Comparison of ENCODE assay signal across 23 cellular contexts in genomic region chr7:2152646-2153045, GRCh38.
"Had no signal": no experiment of that assay in that cellular context is flagged by ENCODE, and none has a peak within 500 bp of the region (broad histone marks: within the 10 kb centered on the region; RNA-seq: fewer than 3 reads in every experiment).

No MANE protein-coding gene starts in this region.

- H3K9me3 Mint-ChIP-seq: dendritic cell treated with granulocyte-macrophage colony-stimulating factor and Interleukin-4, amounts not matched to agents 40 ng/mL and 50 ng/mL, for 4 days; naive thymus-derived CD4-positive, alpha-beta T cell; neural progenitor cell; stimulated activated naive B cell treated with anti-CD40 and anti-IgM and Interleukin-4, amounts not matched to agents 10 μg/mL and 1 μg/mL and 100 μg/mL, for 72 hours; stimulated activated naive CD8-positive, alpha-beta T cell treated with anti-CD3 and anti-CD28 coated beads, Interleukin-15, amount 100 ng/mL, for 72 hours had no signal

- H3K27ac ChIP-seq: esophagus squamous epithelium, hepatocyte, neural progenitor cell, pancreas, psoas muscle, right lobe of liver, spleen, testis, transverse colon had no signal

- H3K4me1 ChIP-seq: pancreas, right lobe of liver had no signal

- DNase-seq: esophagus squamous epithelium; foreskin fibroblast; head of caudate nucleus; kidney glomerular epithelial cell; mesendoderm; naive thymus-derived CD4-positive, alpha-beta T cell; occipital lobe; retina; stimulated activated CD4-positive, alpha-beta T cell treated with anti-CD3 and anti-CD28 coated beads, Interleukin-15, amount 100 ng/mL, for 24 hours; stimulated activated CD4-positive, alpha-beta T cell treated with anti-CD3 and anti-CD28 coated beads, Interleukin-1b, Interleukin-23, amount 100 ng/mL, for 48 hours; stimulated activated CD4-positive, alpha-beta T cell treated with anti-CD3 and anti-CD28 coated beads, Interleukin-4, amount 100 ng/mL, for 24 hours; stimulated activated naive B cell treated with anti-CD40 and anti-IgM and Interleukin-4, amounts not matched to agents 10 μg/mL and 1 μg/mL and 100 μg/mL, for 72 hours; stimulated activated naive CD8-positive, alpha-beta T cell treated with anti-CD3 and anti-CD28 coated beads, Interleukin-15, amount 100 ng/mL, for 72 hours; testis; transverse colon had no signal

- H3K4me1 Mint-ChIP-seq: stimulated activated naive CD8-positive, alpha-beta T cell treated with anti-CD3 and anti-CD28 coated beads, Interleukin-15, amount 100 ng/mL, for 72 hours had no signal

- H3K9ac ChIP-seq: neural progenitor cell had no signal

- H3K27me3 Mint-ChIP-seq: dendritic cell treated with granulocyte-macrophage colony-stimulating factor and Interleukin-4, amounts not matched to agents 40 ng/mL and 50 ng/mL, for 4 days; naive thymus-derived CD4-positive, alpha-beta T cell; stimulated activated naive B cell treated with anti-CD40 and anti-IgM and Interleukin-4, amounts not matched to agents 10 μg/mL and 1 μg/mL and 100 μg/mL, for 72 hours; stimulated activated naive CD8-positive, alpha-beta T cell treated with anti-CD3 and anti-CD28 coated beads, Interleukin-15, amount 100 ng/mL, for 72 hours had no signal

- H3K27ac Mint-ChIP-seq: dendritic cell treated with granulocyte-macrophage colony-stimulating factor and Interleukin-4, amounts not matched to agents 40 ng/mL and 50 ng/mL, for 4 days; neural progenitor cell; stimulated activated naive B cell treated with anti-CD40 and anti-IgM and Interleukin-4, amounts not matched to agents 10 μg/mL and 1 μg/mL and 100 μg/mL, for 72 hours; stimulated activated naive CD8-positive, alpha-beta T cell treated with anti-CD3 and anti-CD28 coated beads, Interleukin-15, amount 100 ng/mL, for 72 hours had no signal

- H3K27me3 ChIP-seq: esophagus squamous epithelium, hepatocyte, neural progenitor cell, pancreas, right lobe of liver, spleen, testis, transverse colon had no signal

- H3K4me3 ChIP-seq: esophagus squamous epithelium, hepatocyte, neural progenitor cell, pancreas, psoas muscle, right lobe of liver, spleen, testis, transverse colon had no signal

- H3K4me3 Mint-ChIP-seq: dendritic cell treated with granulocyte-macrophage colony-stimulating factor and Interleukin-4, amounts not matched to agents 40 ng/mL and 50 ng/mL, for 4 days; naive thymus-derived CD4-positive, alpha-beta T cell; neural progenitor cell; stimulated activated naive B cell treated with anti-CD40 and anti-IgM and Interleukin-4, amounts not matched to agents 10 μg/mL and 1 μg/mL and 100 μg/mL, for 72 hours; stimulated activated naive CD8-positive, alpha-beta T cell treated with anti-CD3 and anti-CD28 coated beads, Interleukin-15, amount 100 ng/mL, for 72 hours had no signal

- H3K36me3 ChIP-seq: neural progenitor cell, pancreas, right lobe of liver, transverse colon had no signal

- FAIRE-seq: colon, pancreas had no signal

- H3K4me2 ChIP-seq: hepatocyte, neural progenitor cell had no signal

- ATAC-seq: naive thymus-derived CD4-positive, alpha-beta T cell; pancreas; psoas muscle; right lobe of liver; stimulated activated naive B cell treated with anti-CD40 and anti-IgM and Interleukin-4, amounts not matched to agents 10 μg/mL and 1 μg/mL and 100 μg/mL, for 72 hours; stimulated activated naive CD8-positive, alpha-beta T cell treated with anti-CD3 and anti-CD28 coated beads, Interleukin-15, amount 100 ng/mL, for 72 hours had no signal

- H3K9me3 ChIP-seq: esophagus squamous epithelium, pancreas, psoas muscle, right lobe of liver, spleen, testis, transverse colon had no signal
